8 cellular contexts compared by ENCODE assay signal in the genomic region with DNA sequence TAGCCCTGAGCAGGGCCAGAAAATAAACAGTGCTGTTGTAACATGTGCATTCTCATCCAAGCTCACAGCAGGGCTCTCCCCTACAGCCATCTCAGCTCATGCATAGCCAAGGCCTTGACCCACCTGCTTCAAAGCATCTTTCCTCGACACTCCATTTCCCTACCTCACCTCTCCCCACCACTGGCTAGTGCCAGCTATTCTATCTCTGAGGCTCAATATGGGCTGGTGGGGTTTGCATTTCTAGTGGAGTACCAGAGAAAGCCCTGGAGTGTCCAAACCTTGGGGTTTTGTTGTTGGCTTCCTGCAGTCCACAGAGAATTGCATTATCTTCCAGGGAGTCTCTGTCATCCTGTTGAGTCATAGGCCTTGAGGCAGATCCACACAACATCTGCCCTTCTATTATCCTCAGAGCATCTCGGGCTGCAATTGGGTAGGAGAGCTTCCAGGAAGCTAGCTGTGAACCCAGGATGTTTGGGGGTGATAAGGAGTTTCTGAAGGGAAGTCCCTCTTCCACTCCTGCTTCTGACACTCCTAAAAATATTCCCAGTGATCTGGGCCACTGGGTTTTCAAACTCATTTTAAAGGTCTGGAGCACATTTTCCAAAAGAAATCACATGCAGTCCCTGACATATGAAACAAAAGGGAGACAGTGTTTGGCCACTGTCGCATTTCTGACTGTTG. TPM values are rescaled to one million over a fixed set of nuclear protein-coding genes. Genes with fewer than 3 reads are reported as not detected.
A peak's percentile ranks its signal among the peaks of the same experiment; 100 is the strongest.
DNase-seq lines count a peak whose midpoint lies in the region; ATAC-seq and TF ChIP-seq lines count a peak whose summit lies in the region.

No MANE protein-coding gene starts in this region.

- H3K4me1 ChIP-seq in Caco-2: peaks cover 41% of the 10 kb centered on the region
- H3K4me1 ChIP-seq in neuronal stem cell (ENCODE audit: control insufficient read depth in 2 of 2, insufficient read depth in 1 of 2, low read depth in 1 of 2, low read length in 2 of 2): peaks cover 6 to 33% of the 10 kb centered on the region in 2 donors

- H3K4me1 Mint-ChIP-seq in Caco-2 (ENCODE audit: low read depth, unreplicated experiment) (peaks cover 11% of the 10 kb centered on the region), endothelial cell (ENCODE audit: unreplicated experiment) (peaks cover 64% of the 10 kb centered on the region), glutamatergic neuron (ENCODE audit: low read depth, unreplicated experiment) (peaks cover 7% of the 10 kb centered on the region)

- H3K36me3 Mint-ChIP-seq in Caco-2 (ENCODE audit: insufficient read depth, unreplicated experiment): no peaks in the 10 kb centered on the region
- H3K36me3 Mint-ChIP-seq in endothelial cell (ENCODE audit: low read depth, unreplicated experiment): no peaks in the 10 kb centered on the region
- peaks cover 4% of the 10 kb centered on the region for H3K36me3 Mint-ChIP-seq in glutamatergic neuron (ENCODE audit: unreplicated experiment)

- H2BK12ac ChIP-seq in neuronal stem cell (ENCODE audit: low read length): no peak overlapping the region

- no peak overlapping the region for H2BK120ac ChIP-seq in neuronal stem cell (ENCODE audit: low read depth, low read length)

- no peak overlapping the region for H4K91ac ChIP-seq in neuronal stem cell (ENCODE audit: low read depth, low read length, poor library complexity)

- ATAC-seq in HG02973 (IDR thresholded peaks at IDR 0.05; ENCODE audit: unreplicated experiment): no peak

- CTCF ChIA-PET in Caco-2 (lab: Charles Lee): interaction anchor here (1.3 kb wide), 1 partner anchor 9 kb away, joined by 3 read pairs; no protein-coding TSS in a partner anchor

- H3K79me1 ChIP-seq in neuronal stem cell (ENCODE audit: low read depth, low read length): no peaks in the 10 kb centered on the region

- H3K36me3 ChIP-seq in Caco-2 (ENCODE audit: control insufficient read depth, insufficient read depth, low read length): no peaks in the 10 kb centered on the region
- no peaks in the 10 kb centered on the region for H3K36me3 ChIP-seq in neuronal stem cell (replicated peaks in 1 of 2; ENCODE audit: control insufficient read depth in 2 of 2, insufficient read depth in 2 of 2, low read length in 2 of 2)

- no peak overlapping the region for H3K4me3 Mint-ChIP-seq in Caco-2 (ENCODE audit: unreplicated experiment)
- no peak overlapping the region for H3K4me3 Mint-ChIP-seq in endothelial cell (ENCODE audit: unreplicated experiment)
- H3K4me3 Mint-ChIP-seq in glutamatergic neuron (ENCODE audit: unreplicated experiment): no peak overlapping the region

- peak overlapping the region; percentile 44 for H3K9ac ChIP-seq in neuronal stem cell (ENCODE audit: low read depth, low read length, poor library complexity)

- H3K4me2 ChIP-seq in neuronal stem cell (ENCODE audit: insufficient read depth, low read length, poor library complexity, severe bottlenecking): no peak overlapping the region

- H2BK15ac ChIP-seq in neuronal stem cell (ENCODE audit: low read length): no peak overlapping the region

- H3K27ac Mint-ChIP-seq in Caco-2 (ENCODE audit: unreplicated experiment) (peak overlapping the region; percentile 43), endothelial cell (ENCODE audit: unreplicated experiment) (peak overlapping the region; percentile 96), glutamatergic neuron (ENCODE audit: unreplicated experiment) (no peak overlapping the region)

- H3K27ac ChIP-seq in neuronal stem cell (replicated peaks; ENCODE audit: low read length): no peak overlapping the region

- H3K23ac ChIP-seq in neuronal stem cell (ENCODE audit: low read depth, low read length, poor library complexity): no peak overlapping the region

- H2AFZ ChIP-seq in neuronal stem cell (ENCODE audit: low read length): peak overlapping the region; percentile 31

- no peak overlapping the region for H4K8ac ChIP-seq in neuronal stem cell (ENCODE audit: low read depth, low read length)

- no CpG with 5 or more reads among the region's 3 CpGs for WGBS in neuronal stem cell (ENCODE audit: extremely low coverage in 2 of 2, insufficient read length in 2 of 2, insufficient replicate concordance in 1 of 2), 2 donors

- POLR2A ChIA-PET in Caco-2 (lab: Charles Lee): no interaction called here

- DNase-seq in Caco-2: no peak
- DNase-seq in NCI-H82 treated with DMSO at 0.1 percent for 48 hours (lab: John Stamatoyannopoulos, UW; ENCODE audit: unreplicated experiment): peak; percentile 8
- peak; percentile 15 for DNase-seq in endothelial cell (ENCODE audit: low spot score)
- no peak for DNase-seq in neuronal stem cell (ENCODE audit: low spot score)
- DNase-seq in activated CD4-positive, CD25-positive, alpha-beta regulatory T cell treated with anti-CD3 and anti-CD28 coated beads, Interleukin-2, amount 50 U/mL, for 72 hours: no peak
- DNase-seq in stimulated activated naive CD4-positive, alpha-beta T cell treated with Interleukin-2 at 50 U/mL for 16 hours (lab: John Stamatoyannopoulos, UW): no peak
- DNase-seq in glutamatergic neuron: no peak

- peaks cover 6% of the 10 kb centered on the region; the same call in 1 of the 2 replicates for H3K9me3 ChIP-seq in Caco-2
- no peaks in the 10 kb centered on the region for H3K9me3 ChIP-seq in neuronal stem cell (replicated peaks in 1 of 2; ENCODE audit: control insufficient read depth in 2 of 2, insufficient read depth in 1 of 2, low read depth in 1 of 2, low read length in 2 of 2)

- H3K27me3 ChIP-seq in Caco-2 (replicated peaks; ENCODE audit: control insufficient read depth, insufficient read depth, low read length) (no peaks in the 10 kb centered on the region), neuronal stem cell (ENCODE audit: control insufficient read depth in 3 of 3, insufficient read depth in 3 of 3, low read depth in 1 of 3, low read length in 3 of 3) (no peaks in the 10 kb centered on the region)

- H3K4me3 ChIP-seq in Caco-2 (ENCODE audit: low read depth, low read length) (no peak overlapping the region), neuronal stem cell (ENCODE audit: low read length in 2 of 2) (no peak overlapping the region)

- H3K18ac ChIP-seq in neuronal stem cell (ENCODE audit: low read length): no peak overlapping the region

- no peak overlapping the region for H2AK5ac ChIP-seq in neuronal stem cell (ENCODE audit: low read depth, low read length)

- H2BK5ac ChIP-seq in neuronal stem cell (ENCODE audit: low read length): no peak overlapping the region

- H3K27me3 Mint-ChIP-seq in Caco-2 (ENCODE audit: insufficient read depth, unreplicated experiment): no peaks in the 10 kb centered on the region
- H3K27me3 Mint-ChIP-seq in endothelial cell (ENCODE audit: unreplicated experiment): peaks cover 13% of the 10 kb centered on the region
- H3K27me3 Mint-ChIP-seq in glutamatergic neuron (ENCODE audit: unreplicated experiment): no peaks in the 10 kb centered on the region

- no TSS peak for BruUV-seq in Caco-2 (replicated peaks; lab: Mats Ljungman, UMichigan)

- TF ChIP-seq CTCF in Caco-2 (IDR thresholded peaks at IDR 0.05; ENCODE audit: insufficient read depth in 1 of 2, low read depth in 1 of 2, low read length in 1 of 2, severe bottlenecking in 1 of 2, unreplicated experiment in 1 of 2) (no peak), endothelial cell (IDR thresholded peaks at IDR 0.05; ENCODE audit: unreplicated experiment) (no peak), glutamatergic neuron (IDR thresholded peaks at IDR 0.05; ENCODE audit: partially characterized antibody, unreplicated experiment) (no peak)

- intact Hi-C loops in Caco-2 (cut with micrococcal nuclease; ENCODE audit: unreplicated experiment): no loop called here

- H3K4ac ChIP-seq in neuronal stem cell (ENCODE audit: low read length): no peak overlapping the region

- H3K9me3 Mint-ChIP-seq in Caco-2 (ENCODE audit: unreplicated experiment): no peaks in the 10 kb centered on the region
- H3K9me3 Mint-ChIP-seq in endothelial cell (ENCODE audit: unreplicated experiment): no peaks in the 10 kb centered on the region
- no peaks in the 10 kb centered on the region for H3K9me3 Mint-ChIP-seq in glutamatergic neuron (ENCODE audit: unreplicated experiment)

- H3K14ac ChIP-seq in neuronal stem cell (ENCODE audit: low read length): no peak overlapping the region

RNA-seq across cellular contexts. Expression of a gene that starts 36.1 kb away (rescaled TPM):
- 60.8 and 64.6 TPM in 2 replicates for total RNA-seq in Caco-2 (2022)
- total RNA-seq in endothelial cell (ENCODE audit: unreplicated experiment): 35.9 TPM
- polyA plus RNA-seq in neuronal stem cell (2013, experiment 1 of 2): 12.4 TPM
- polyA plus RNA-seq in neuronal stem cell (2013, experiment 2 of 2): 12.2 TPM
- 27.6 TPM for total RNA-seq in glutamatergic neuron (ENCODE audit: unreplicated experiment)

Comparison
In these comparisons a context has a peak if more than half of its experiments do, and no peak if none do; other contexts are left out.
1. DNase-seq: peak in NCI-H82 treated with DMSO at 0.1 percent for 48 hours (single experiment) and endothelial cell (single experiment); none in Caco-2 (0 of 2), neuronal stem cell (single experiment), activated CD4-positive, CD25-positive, alpha-beta regulatory T cell treated with anti-CD3 and anti-CD28 coated beads, Interleukin-2, amount 50 U/mL, for 72 hours (single experiment), stimulated activated naive CD4-positive, alpha-beta T cell treated with Interleukin-2 at 50 U/mL for 16 hours (single experiment) and glutamatergic neuron (single experiment).